Comparison of ENCODE assay signal across 8 cellular contexts in genomic region chr1:201023517-201023902, GRCh38. TPM values are rescaled to one million over a fixed set of nuclear protein-coding genes. Genes with fewer than 3 reads are reported as not detected.
DNase-seq lines count a peak whose midpoint lies in the region; ATAC-seq and TF ChIP-seq lines count a peak whose summit lies in the region.

Gene KIF21B, minus strand, starts transcription at chr1:201023714. Its CDS starts 331 bp downstream, at chr1:201023383.

- no peaks in the 10 kb centered on the region for H3K36me3 Mint-ChIP-seq in activated naive CD8-positive, alpha-beta T cell

- no peaks in the 10 kb centered on the region for H3K27me3 Mint-ChIP-seq in activated naive CD8-positive, alpha-beta T cell

- no peak for TF ChIP-seq CTCF in left ventricle myocardium inferior (IDR thresholded peaks at IDR 0.05; ENCODE audit: borderline replicate concordance)
- TF ChIP-seq CTCF in psoas muscle (IDR thresholded peaks at IDR 0.05), result no peak
- no peak for TF ChIP-seq CTCF in vagina (IDR thresholded peaks at IDR 0.05)

- H3K27ac ChIP-seq in left ventricle myocardium inferior (replicated peaks) (no peak within 1 kb of the TSS), psoas muscle (no peak within 1 kb of the TSS), vagina (peak within 1 kb of the TSS; percentile 54)

- ATAC-seq in psoas muscle, result peak; percentile 74 to 95 (median 88)

- H3K4me3 ChIP-seq in MG63 (peak within 1 kb of the TSS; percentile 34), left ventricle myocardium inferior (peak within 1 kb of the TSS; percentile 69), psoas muscle (peak within 1 kb of the TSS; percentile 66), vagina (peak within 1 kb of the TSS; percentile 48 to 58)

- peak; percentile 71 for DNase-seq in ELR (ENCODE audit: low read depth)
- peak; percentile 32 for DNase-seq in H4 (ENCODE audit: low spot score)
- peak; percentile 79 for DNase-seq in MG63
- DNase-seq in SKM-1 treated with dmso at 0.1 percent for 144 hours (lab: John Stamatoyannopoulos, UW; ENCODE audit: unreplicated experiment), result peak; percentile 81
- peak; percentile 81 for DNase-seq in left ventricle myocardium inferior
- DNase-seq in psoas muscle, result peak; percentile 82 to 89
- DNase-seq in vagina (ENCODE audit: extremely low spot score in 2 of 2), result no peak

- TF ChIP-seq POLR2A in vagina (IDR thresholded peaks at IDR 0.05), result peak in 1 of 2 donors; percentile 17

- peaks cover 42% of the 10 kb centered on the region for H3K4me1 ChIP-seq in left ventricle myocardium inferior
- peaks cover 18% of the 10 kb centered on the region for H3K4me1 ChIP-seq in psoas muscle
- peaks cover 21% of the 10 kb centered on the region for H3K4me1 ChIP-seq in vagina

- H3K4me1 Mint-ChIP-seq in activated naive CD8-positive, alpha-beta T cell (ENCODE audit: low read depth), result peaks cover 65% of the 10 kb centered on the region

- H3K9me3 Mint-ChIP-seq in activated naive CD8-positive, alpha-beta T cell (ENCODE audit: low read depth), result no peaks in the 10 kb centered on the region

- H3K27me3 ChIP-seq in MG63, result 0 out of 2 replicates have a peak, but pooled peaks cover 4% of the 10 kb centered on the region
- peaks cover 23% of the 10 kb centered on the region for H3K27me3 ChIP-seq in left ventricle myocardium inferior (ENCODE audit: low read depth)
- no peaks in the 10 kb centered on the region for H3K27me3 ChIP-seq in psoas muscle (ENCODE audit: insufficient read depth in 3 of 3, low read length in 2 of 3)
- no peaks in the 10 kb centered on the region for H3K27me3 ChIP-seq in vagina

- intact Hi-C loops in left ventricle myocardium inferior (cut with micrococcal nuclease) (no loop called here), psoas muscle (cut with DNase I) (no loop called here), vagina (cut with DNase I) (no loop called here)

- WGBS in psoas muscle, 3 donors, result 0 to 1% (median 0%) methylated on average over 5 to 53 of the region's 53 CpGs

- peak within 1 kb of the TSS; percentile 86 for H3K27ac Mint-ChIP-seq in activated naive CD8-positive, alpha-beta T cell

- H3K36me3 ChIP-seq in MG63, result no peaks in the 10 kb centered on the region
- no peaks in the 10 kb centered on the region for H3K36me3 ChIP-seq in left ventricle myocardium inferior
- H3K36me3 ChIP-seq in psoas muscle (ENCODE audit: insufficient read depth in 1 of 2, low read depth in 1 of 2), result no peaks in the 10 kb centered on the region
- no peaks in the 10 kb centered on the region for H3K36me3 ChIP-seq in vagina

- H3K9me3 ChIP-seq in MG63 (no peaks in the 10 kb centered on the region), left ventricle myocardium inferior (replicated peaks) (no peaks in the 10 kb centered on the region), psoas muscle (no peaks in the 10 kb centered on the region), vagina (no peaks in the 10 kb centered on the region)

- H3K4me3 Mint-ChIP-seq in activated naive CD8-positive, alpha-beta T cell, result peak within 1 kb of the TSS; percentile 93

RNA-seq across cellular contexts. Expression of gene KIF21B, which starts in this region (rescaled TPM):
- 2.1 and 2.4 TPM in 2 replicates for total RNA-seq in H4 (2014; rRNA removed; shearing (Covaris generic))
- 0.33 and 0.42 TPM in 2 replicates for total RNA-seq in MG63 (2014; rRNA removed; shearing (Covaris generic); ENCODE audit: low replicate concordance)
- total RNA-seq in left ventricle myocardium inferior, result 0.47 TPM
- under 1 TPM; 0.20 to 0.81 (median 0.41) TPM for total RNA-seq in psoas muscle
- under 1 TPM; 0.04 to 0.10 (median 0.10) TPM for polyA plus RNA-seq in psoas muscle
- total RNA-seq in vagina, result 4.7 TPM

Comparison
In these comparisons a context has a peak if more than half of its experiments do, and no peak if none do; other contexts are left out.
1. Peak in DNase-seq and H3K4me3 ChIP-seq in MG63; RNA of the gene not detected or under 1 TPM.
2. Peak in DNase-seq and H3K4me3 ChIP-seq in left ventricle myocardium inferior; RNA of the gene not detected or under 1 TPM.
3. Peak in DNase-seq, ATAC-seq and H3K4me3 ChIP-seq in psoas muscle; RNA of the gene not detected or under 1 TPM.
4. DNase-seq: peak in ELR (single experiment), H4 (single experiment) and SKM-1 treated with dmso at 0.1 percent for 144 hours (single experiment); none in vagina (0 of 2).
5. Peak in every context shown above with its lines, with median percentiles within 50 percentile points of each other: H3K4me3 ChIP-seq.